1 cellular context compared by ENCODE assay signal in the genomic region with DNA sequence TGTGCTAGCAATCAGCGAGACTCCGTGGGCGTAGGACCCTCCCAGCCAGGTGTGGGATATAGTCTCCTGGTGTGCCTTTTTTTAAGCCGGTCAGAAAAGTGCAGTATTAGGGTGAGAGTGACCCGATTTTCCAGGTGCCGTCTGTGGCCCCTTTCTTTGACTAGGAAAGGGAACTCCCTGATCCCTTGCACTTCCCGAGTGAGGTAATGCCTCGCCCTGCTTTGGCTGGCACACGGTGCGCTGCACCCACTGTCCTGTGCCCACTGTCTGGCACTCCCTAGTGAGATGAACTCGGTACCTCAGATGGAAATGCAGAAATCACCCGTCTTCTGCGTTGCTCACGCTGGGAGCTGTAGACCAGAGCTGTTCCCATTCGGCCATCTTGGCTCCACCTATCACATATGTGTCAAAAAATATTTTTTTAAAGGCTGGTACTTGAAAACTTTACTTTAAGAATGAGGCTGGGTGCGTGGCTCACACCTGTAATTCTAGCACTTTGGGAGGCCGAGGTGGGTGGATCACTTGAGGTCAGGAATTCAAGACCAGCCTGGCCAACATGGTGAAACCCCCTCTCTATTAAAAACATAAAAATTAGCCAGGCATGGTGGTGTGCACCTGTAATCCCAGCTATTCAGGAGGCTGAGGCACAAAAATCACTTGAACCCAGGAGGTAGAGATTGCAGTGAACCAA.
A peak's percentile ranks its signal among the peaks of the same experiment; 100 is the strongest.
TF ChIP-seq lines count a peak whose summit lies in the region.

No MANE protein-coding gene starts in this region.

TF ChIP-seq in HEK293, 187 proteins besides CTCF, POLR2A, EP300 and RAD21 (continued from another document):
- peak; percentile 69 for TF ChIP-seq ZNF335 (tag by site-specific recombination; conservative IDR thresholded peaks at IDR 0.05)
- TF ChIP-seq ZBTB8A (tag by site-specific recombination; IDR thresholded peaks at IDR 0.05) = 0 out of 2 replicates have a peak, but pooled peaks have one; percentile 29
- peak; percentile 79; the same call in 1 of the 2 replicates for TF ChIP-seq ZBTB48 (tag by site-specific recombination; IDR thresholded peaks at IDR 0.05)
- peak; percentile 38; the same call in 1 of the 2 replicates for TF ChIP-seq YY1 (tag by site-specific recombination; IDR thresholded peaks at IDR 0.05)
TF ChIP-seq in HEK293: peak in this region for 6; not testable (repeated sequence) for 181.
